ENCODE assay signal across 2 cellular contexts in genomic region chr9:132586830-132587483, GRCh38.
TF ChIP-seq lines count a peak whose summit lies in the region.

No MANE protein-coding gene starts in this region.

TF ChIP-seq in IMR-90, 13 proteins besides CTCF, POLR2A, EP300 and RAD21:
- TF ChIP-seq CEBPB (IDR thresholded peaks at IDR 0.05; ENCODE audit: low read depth, low read length) (no peak), MAFK (IDR thresholded peaks at IDR 0.05; ENCODE audit: low read depth, low read length) (no peak), FOS (IDR thresholded peaks at IDR 0.05; ENCODE audit: low read depth, low read length) (no peak), BHLHE40 (IDR thresholded peaks at IDR 0.05; ENCODE audit: low read depth, low read length) (no peak), NFE2L2 (IDR thresholded peaks at IDR 0.05; ENCODE audit: low read depth, low read length) (no peak), USF2 (IDR thresholded peaks at IDR 0.05; ENCODE audit: low read depth, low read length) (no peak), CHD1 (IDR thresholded peaks at IDR 0.05; ENCODE audit: low read depth, low read length) (no peak), MXI1 (IDR thresholded peaks at IDR 0.05; ENCODE audit: borderline replicate concordance, low read depth, low read length) (no peak), SMC3 (IDR thresholded peaks at IDR 0.05; ENCODE audit: low read depth, low read length) (no peak), ELK1 (IDR thresholded peaks at IDR 0.05; ENCODE audit: borderline replicate concordance, low read depth, low read length) (no peak), RFX5 (IDR thresholded peaks at IDR 0.05; ENCODE audit: low read depth, low read length) (no peak), MAZ (IDR thresholded peaks at IDR 0.05; ENCODE audit: borderline replicate concordance, low read depth, low read length) (no peak), RCOR1 (IDR thresholded peaks at IDR 0.05; ENCODE audit: insufficient replicate concordance, low read length) (no peak)
TF ChIP-seq in IMR-90: peak in this region for 0.

TF ChIP-seq in HepG2, 621 proteins besides CTCF, POLR2A, EP300 and RAD21:
- TF ChIP-seq ZNF207 (IDR thresholded peaks at IDR 0.05; ENCODE audit: borderline replicate concordance) (no peak), ZNF280B (CRISPR knock-in tag; IDR thresholded peaks at IDR 0.05; ENCODE audit: borderline replicate concordance) (no peak), HNRNPH1 (optimal IDR thresholded peaks at IDR 0.05; ENCODE audit: low read depth, low read length) (no peak), TRIM22 (IDR thresholded peaks at IDR 0.05) (no peak), DNMT3B (CRISPR knock-in tag; conservative IDR thresholded peaks at IDR 0.05) (no peak), ZZZ3 (CRISPR knock-in tag; IDR thresholded peaks at IDR 0.05; ENCODE audit: borderline replicate concordance) (no peak), ZFP41 (CRISPR knock-in tag; IDR thresholded peaks at IDR 0.05; ENCODE audit: borderline replicate concordance) (no peak), REXO4 (CRISPR knock-in tag; IDR thresholded peaks at IDR 0.05; ENCODE audit: borderline replicate concordance) (no peak), ZMYM4 (CRISPR knock-in tag; IDR thresholded peaks at IDR 0.05) (no peak), POGZ (CRISPR knock-in tag; IDR thresholded peaks at IDR 0.05) (no peak), ZNF121 (CRISPR knock-in tag; IDR thresholded peaks at IDR 0.05) (no peak)
